15 cellular contexts compared by ENCODE assay signal in the genomic region with DNA sequence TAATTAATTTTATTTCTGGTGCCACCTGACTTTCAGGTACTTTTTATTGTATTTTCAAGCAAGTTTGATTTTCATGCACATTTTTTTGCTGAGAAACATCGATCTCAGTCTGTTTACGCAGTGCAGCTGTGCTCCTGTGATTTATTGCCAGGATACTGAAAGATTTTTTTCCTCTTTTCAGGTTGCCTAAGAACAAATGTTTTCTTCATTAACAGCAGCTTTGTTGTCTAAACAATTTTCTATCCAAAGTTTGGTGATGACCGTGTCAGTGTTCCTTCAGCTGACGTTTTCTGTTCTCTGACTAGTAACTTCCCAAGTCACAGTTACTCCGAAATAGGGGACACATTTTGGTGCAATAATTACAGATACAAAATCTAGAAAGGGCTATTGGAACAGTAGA.
DNase-seq lines count a peak whose midpoint lies in the region; ATAC-seq and TF ChIP-seq lines count a peak whose summit lies in the region.
"Had no signal": no experiment of that assay in that cellular context is flagged by ENCODE, and none has a peak within 500 bp of the region (broad histone marks: within the 10 kb centered on the region; RNA-seq: fewer than 3 reads in every experiment).

No MANE protein-coding gene starts in this region.

- H3K4me3 ChIP-seq in SK-N-SH (ENCODE audit: low read depth in 2 of 2, low read length in 1 of 2) (no peak overlapping the region), transverse colon (no peak overlapping the region)
- H3K4me3 ChIP-seq: BLaER1 treated with 17β-estradiol and CSF1 and Interleukin-3, amounts not matched to agents 10 nM and 100 nM had no signal

- no peaks in the 10 kb centered on the region for H3K9me2 ChIP-seq in SK-N-SH

- peaks cover 80% of the 10 kb centered on the region for H3K36me3 Mint-ChIP-seq in brain
- no peaks in the 10 kb centered on the region for H3K36me3 Mint-ChIP-seq in CD4-positive, alpha-beta T cell (ENCODE audit: low read depth)

- H3K4me3 Mint-ChIP-seq in brain = peak overlapping the region in 1 of 5 experiments; percentile 30
- no peak overlapping the region for H3K4me3 Mint-ChIP-seq in CD4-positive, alpha-beta T cell

- 87% methylated on average over 5 of the region's 5 CpGs for WGBS in SK-N-SH (ENCODE audit: low lambda C conversion rate)
- WGBS in transverse colon (ENCODE audit: low coverage in 1 of 2), 2 donors = 51 to 52% methylated on average over 5 of the region's 5 CpGs

- H3K79me2 ChIP-seq in SK-N-SH (ENCODE audit: insufficient read depth) = peaks cover 23% of the 10 kb centered on the region

- H3K9me3 ChIP-seq in SK-N-SH (no peaks in the 10 kb centered on the region), transverse colon (no peaks in the 10 kb centered on the region)
- H3K9me3 ChIP-seq in CD4-positive, alpha-beta T cell (ENCODE audit: control insufficient read depth, low read length) = no peaks in the 10 kb centered on the region
- H3K9me3 ChIP-seq: BLaER1 treated with 17β-estradiol and CSF1 and Interleukin-3, amounts not matched to agents 10 nM and 100 nM had no signal

- H3F3A ChIP-seq in SK-N-SH (replicated peaks; ENCODE audit: insufficient read depth) = peaks cover 60% of the 10 kb centered on the region

- intact Hi-C loops in transverse colon (cut with DNase I; ENCODE audit: low total_unique reads) = no loop called here
- intact Hi-C loops in CD4-positive, alpha-beta T cell (cut with DNase I, micrococcal nuclease) = no loop called here

- no peaks in the 10 kb centered on the region for H3K27me3 ChIP-seq in SK-N-SH (ENCODE audit: insufficient read depth)
- no peaks in the 10 kb centered on the region for H3K27me3 ChIP-seq in transverse colon
- no peaks in the 10 kb centered on the region for H3K27me3 ChIP-seq in CD4-positive, alpha-beta T cell (ENCODE audit: control insufficient read depth, insufficient read depth, low read length)
- H3K27me3 ChIP-seq: BLaER1 treated with 17β-estradiol and CSF1 and Interleukin-3, amounts not matched to agents 10 nM and 100 nM had no signal

- H3K36me3 ChIP-seq in SK-N-SH (replicated peaks in 1 of 2; ENCODE audit: control insufficient read depth in 1 of 2, insufficient read depth in 2 of 2, low read length in 1 of 2) = peaks cover 51 to 89% of the 10 kb centered on the region in 2 experiments
- H3K36me3 ChIP-seq in transverse colon = no peaks in the 10 kb centered on the region
- H3K36me3 ChIP-seq: BLaER1 treated with 17β-estradiol and CSF1 and Interleukin-3, amounts not matched to agents 10 nM and 100 nM had no signal

- H3K9ac ChIP-seq in SK-N-SH = no peak overlapping the region
- H3K9ac ChIP-seq: BLaER1 treated with 17β-estradiol and CSF1 and Interleukin-3, amounts not matched to agents 10 nM and 100 nM had no signal

- peaks cover 2 to 20% of the 10 kb centered on the region in 2 experiments for H3K4me1 ChIP-seq in SK-N-SH (ENCODE audit: control insufficient read depth in 1 of 2, insufficient read depth in 2 of 2, low read depth in 1 of 2, low read length in 1 of 2)
- H3K4me1 ChIP-seq in transverse colon = no peaks in the 10 kb centered on the region
- H3K4me1 ChIP-seq: BLaER1 treated with 17β-estradiol and CSF1 and Interleukin-3, amounts not matched to agents 10 nM and 100 nM had no signal

- H3K27me3 Mint-ChIP-seq in brain = peaks cover 3% of the 10 kb centered on the region
- H3K27me3 Mint-ChIP-seq in CD4-positive, alpha-beta T cell = peaks cover 4% of the 10 kb centered on the region

- TF ChIP-seq EP300 in SK-N-SH (IDR thresholded peaks at IDR 0.05; ENCODE audit: borderline replicate concordance in 1 of 2, low read depth in 1 of 2, low read length in 1 of 2) (no peak), transverse colon (IDR thresholded peaks at IDR 0.05; ENCODE audit: low read depth) (no peak)

- H3K27ac ChIP-seq in SK-N-SH (ENCODE audit: low read depth in 2 of 2, low read length in 1 of 2) (peak overlapping the region; percentile 20 to 48; a peak in 2 of 4 replicates), transverse colon (peak overlapping the region; percentile 23 to 46 (median 41))
- no peak overlapping the region for H3K27ac ChIP-seq in CD4-positive, alpha-beta T cell (ENCODE audit: low read depth, low read length)
- H3K27ac ChIP-seq: 22Rv1; BLaER1 treated with 17β-estradiol and CSF1 and Interleukin-3, amounts not matched to agents 10 nM and 100 nM had no signal

- TF ChIP-seq CTCF in SK-N-SH (IDR thresholded peaks at IDR 0.05) (no peak), brain (conservative IDR thresholded peaks at IDR 0.05) (no peak), transverse colon (IDR thresholded peaks at IDR 0.05) (no peak)
- TF ChIP-seq CTCF in CD4-positive, alpha-beta T cell (IDR thresholded peaks at IDR 0.05) = no peak

- CTCF ChIA-PET in SK-N-SH (lab: Yijun Ruan, JAX) = interaction anchor here (2.0 to 2.8 kb wide), 2 partner anchors 13 to 15 kb away, joined by 5 to 11 read pairs; no protein-coding TSS in a partner anchor
- CTCF ChIA-PET in CD4-positive, alpha-beta T cell (lab: Charles Lee) = no interaction called here

- DNase-seq in SK-N-SH = no peak
- DNase-seq in myocyte (ENCODE audit: low read depth) = peak; percentile 40
- no peak for DNase-seq in transverse colon
- no peak for DNase-seq in CD4-positive, alpha-beta T cell
- DNase-seq: DMS 273 treated with DMSO at 0.1 percent for 48 hours, Kasumi-1, NCI-H1930, NCI-H2171 treated with DMSO at 0.1 percent for 48 hours, SHP77 treated with DMSO at 0.1 percent for 48 hours had no signal

- in situ Hi-C loops in transverse colon (cut with MboI; ENCODE audit: low pct_ligation_motif_present in 1 of 4, low pct_unique_long_range_greater_than_20kb in 1 of 4, low sequenced_read_pairs in 3 of 4) = loop anchor here in 2 of 4 donors (25.0 kb wide), 2 partner anchors 912 to 1187 kb away; no protein-coding TSS in a partner anchor

- ATAC-seq in SK-N-SH treated with all-trans-retinoic acid at 6 μM for 48 hours (no peak), HG03095 (IDR thresholded peaks at IDR 0.05; ENCODE audit: unreplicated experiment) (no peak), HG02610 (IDR thresholded peaks at IDR 0.05; ENCODE audit: unreplicated experiment) (no peak)
- no peak for ATAC-seq in CD4-positive, alpha-beta T cell (ENCODE audit: poor library complexity)

- H2AFZ ChIP-seq in SK-N-SH (ENCODE audit: low read depth) = no peak overlapping the region

- peak overlapping the region in 3 of 5 experiments; percentile 38 to 77 (median 46) for H3K27ac Mint-ChIP-seq in brain
- H3K27ac Mint-ChIP-seq in CD4-positive, alpha-beta T cell = no peak overlapping the region

- no peaks in the 10 kb centered on the region for H3K9me3 Mint-ChIP-seq in brain
- no peaks in the 10 kb centered on the region for H3K9me3 Mint-ChIP-seq in CD4-positive, alpha-beta T cell

- H3K4me2 ChIP-seq in SK-N-SH = no peak overlapping the region
- H3K4me2 ChIP-seq: BLaER1 treated with 17β-estradiol and CSF1 and Interleukin-3, amounts not matched to agents 10 nM and 100 nM had no signal

- no peak for TF ChIP-seq RAD21 in SK-N-SH (IDR thresholded peaks at IDR 0.05; ENCODE audit: low read length)

- H4K20me1 ChIP-seq in SK-N-SH (ENCODE audit: insufficient read depth) = no peaks in the 10 kb centered on the region
- H4K20me1 ChIP-seq: BLaER1 treated with 17β-estradiol and CSF1 and Interleukin-3, amounts not matched to agents 10 nM and 100 nM had no signal

- H3K4me1 Mint-ChIP-seq in brain = peaks cover 17% of the 10 kb centered on the region
- H3K4me1 Mint-ChIP-seq in CD4-positive, alpha-beta T cell (ENCODE audit: low read depth) = no peaks in the 10 kb centered on the region

- POLR2A ChIA-PET in SK-N-SH (lab: Yijun Ruan, JAX) = no interaction called here
- POLR2A ChIA-PET in CD4-positive, alpha-beta T cell (lab: Charles Lee) = interaction anchor here (0.7 kb wide), 1 partner anchor 1125 kb away, joined by 3 read pairs; no protein-coding TSS in a partner anchor

- TF ChIP-seq POLR2A in transverse colon (IDR thresholded peaks at IDR 0.05) = no peak

TF ChIP-seq in SK-N-SH, 30 proteins besides CTCF, POLR2A, EP300 and RAD21:
- TF ChIP-seq TAF1 (IDR thresholded peaks at IDR 0.05; ENCODE audit: borderline replicate concordance, low read depth, low read length) (no peak), YY1 (IDR thresholded peaks at IDR 0.05; ENCODE audit: low read depth) (no peak), RCOR1 (IDR thresholded peaks at IDR 0.05; ENCODE audit: low read length) (no peak), MXI1 (IDR thresholded peaks at IDR 0.05; ENCODE audit: low read depth, low read length) (no peak)

TF ChIP-seq in SK-N-SH treated with all-trans-retinoic acid at 6 μM for 48 hours, 23 proteins besides CTCF, POLR2A, EP300 and RAD21:
- no peak for TF ChIP-seq ZC3H10 (CRISPR knock-in tag; IDR thresholded peaks at IDR 0.05)
- TF ChIP-seq, protein P1, sequence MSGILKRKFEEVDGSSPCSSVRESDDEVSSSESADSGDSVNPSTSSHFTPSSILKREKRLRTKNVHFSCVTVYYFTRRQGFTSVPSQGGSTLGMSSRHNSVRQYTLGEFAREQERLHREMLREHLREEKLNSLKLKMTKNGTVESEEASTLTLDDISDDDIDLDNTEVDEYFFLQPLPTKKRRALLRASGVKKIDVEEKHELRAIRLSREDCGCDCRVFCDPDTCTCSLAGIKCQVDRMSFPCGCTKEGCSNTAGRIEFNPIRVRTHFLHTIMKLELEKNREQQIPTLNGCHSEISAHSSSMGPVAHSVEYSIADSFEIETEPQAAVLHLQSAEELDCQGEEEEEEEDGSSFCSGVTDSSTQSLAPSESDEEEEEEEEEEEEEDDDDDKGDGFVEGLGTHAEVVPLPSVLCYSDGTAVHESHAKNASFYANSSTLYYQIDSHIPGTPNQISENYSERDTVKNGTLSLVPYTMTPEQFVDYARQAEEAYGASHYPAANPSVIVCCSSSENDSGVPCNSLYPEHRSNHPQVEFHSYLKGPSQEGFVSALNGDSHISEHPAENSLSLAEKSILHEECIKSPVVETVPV (CRISPR knock-in tag; IDR thresholded peaks at IDR 0.05) = no peak
- no peak for TF ChIP-seq SNAI2 (CRISPR knock-in tag; IDR thresholded peaks at IDR 0.05)
- TF ChIP-seq ESRRG (CRISPR knock-in tag; IDR thresholded peaks at IDR 0.05) = no peak
- no peak for TF ChIP-seq ZFP30 (CRISPR knock-in tag; IDR thresholded peaks at IDR 0.05)
- TF ChIP-seq TCF4 (CRISPR knock-in tag; IDR thresholded peaks at IDR 0.05; ENCODE audit: borderline replicate concordance) = no peak
- TF ChIP-seq CSDC2 (CRISPR knock-in tag; IDR thresholded peaks at IDR 0.05) = no peak
- no peak for TF ChIP-seq TOX (CRISPR knock-in tag; IDR thresholded peaks at IDR 0.05; ENCODE audit: borderline replicate concordance)
- TF ChIP-seq ZNF565 (CRISPR knock-in tag; conservative IDR thresholded peaks at IDR 0.05; ENCODE audit: low read depth) = no peak
- TF ChIP-seq BACH2 (CRISPR knock-in tag; IDR thresholded peaks at IDR 0.05; ENCODE audit: borderline replicate concordance) = no peak
- no peak for TF ChIP-seq GLIS3 (CRISPR knock-in tag; IDR thresholded peaks at IDR 0.05)
